3 cellular contexts compared by ENCODE assay signal in the genomic region with DNA sequence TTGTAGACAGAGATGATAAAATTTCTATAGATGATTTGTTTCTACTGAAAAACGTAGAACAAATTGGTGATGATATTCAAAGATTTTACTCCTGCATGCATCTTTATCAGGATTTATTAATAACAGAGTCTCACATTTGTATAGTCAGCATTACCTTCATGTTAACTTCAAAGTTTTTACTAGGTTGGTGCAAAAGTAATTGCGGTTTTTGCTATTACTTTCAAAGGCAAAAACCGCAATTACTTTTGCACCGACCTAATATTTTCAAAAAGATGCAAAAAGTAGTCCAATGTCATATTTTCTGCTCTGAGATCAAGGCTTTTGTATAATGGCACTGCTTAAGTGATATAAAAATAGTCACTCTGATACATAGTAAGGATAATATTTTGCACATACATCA.
TF ChIP-seq lines count a peak whose summit lies in the region.

No MANE protein-coding gene starts in this region.

TF ChIP-seq in HepG2, 621 proteins besides CTCF, POLR2A, EP300 and RAD21 (continues in another document):
- TF ChIP-seq MXD1 (CRISPR knock-in tag; IDR thresholded peaks at IDR 0.05) (no peak), MAFF (IDR thresholded peaks at IDR 0.05; ENCODE audit: low read depth, low read length) (0 out of 2 replicates have a peak, but pooled peaks have one; percentile 31), HIVEP1 (CRISPR knock-in tag; IDR thresholded peaks at IDR 0.05) (no peak), ZBTB40 (IDR thresholded peaks at IDR 0.05) (peak; percentile 87), ZBTB40 (CRISPR knock-in tag; IDR thresholded peaks at IDR 0.05) (no peak), ARID2 (CRISPR knock-in tag; IDR thresholded peaks at IDR 0.05; ENCODE audit: borderline replicate concordance) (no peak)

TF ChIP-seq in HEK293T, 16 proteins besides CTCF, POLR2A, EP300 and RAD21 (continued from another document):
- TF ChIP-seq ELF4 (IDR thresholded peaks at IDR 0.05): peak; percentile 19; the same call in 1 of the 2 replicates
- TF ChIP-seq SUZ12 (IDR thresholded peaks at IDR 0.05): no peak

TF ChIP-seq in GM12878, 131 proteins besides CTCF, POLR2A, EP300 and RAD21:
- TF ChIP-seq ZBTB40 (IDR thresholded peaks at IDR 0.05; ENCODE audit: borderline replicate concordance): peak; percentile 67
- no peak for TF ChIP-seq MXI1 (IDR thresholded peaks at IDR 0.05; ENCODE audit: low read depth, low read length)
- TF ChIP-seq KAT2A (conservative IDR thresholded peaks at IDR 0.05; ENCODE audit: control insufficient read depth, low read depth, low read length): no peak
- no peak for TF ChIP-seq TCF12 (IDR thresholded peaks at IDR 0.05; ENCODE audit: low read depth, low read length)
- TF ChIP-seq KDM1A (IDR thresholded peaks at IDR 0.05; ENCODE audit: borderline replicate concordance): no peak
- TF ChIP-seq FOXK2 (IDR thresholded peaks at IDR 0.05): no peak
- TF ChIP-seq ZBTB4 (CRISPR knock-in tag; IDR thresholded peaks at IDR 0.05): no peak
